1 cellular context compared by ENCODE assay signal in the genomic region with DNA sequence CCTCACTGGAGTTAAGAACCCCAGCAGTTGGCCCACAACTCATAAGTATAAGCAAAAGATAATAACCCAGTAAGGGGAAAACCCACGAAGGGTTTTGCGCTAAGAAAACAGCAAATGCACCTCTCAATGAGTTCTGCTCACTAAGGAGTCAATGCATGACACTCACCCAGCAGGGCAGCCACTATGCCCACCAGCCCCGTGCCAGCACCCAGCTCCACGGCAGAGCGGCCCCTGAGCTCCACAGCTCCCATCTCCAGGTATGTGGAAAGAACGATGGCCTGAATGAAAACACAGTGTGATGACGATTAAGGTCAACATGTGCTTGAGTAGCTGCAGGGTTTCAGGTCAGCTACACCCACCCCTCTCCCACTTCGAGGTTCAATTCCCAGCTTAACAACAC.
TF ChIP-seq lines count a peak whose summit lies in the region.

No MANE protein-coding gene starts in this region.

TF ChIP-seq in SK-N-SH, 30 proteins besides CTCF, POLR2A, EP300 and RAD21 (continued from another document):
- TF ChIP-seq, protein P1, sequence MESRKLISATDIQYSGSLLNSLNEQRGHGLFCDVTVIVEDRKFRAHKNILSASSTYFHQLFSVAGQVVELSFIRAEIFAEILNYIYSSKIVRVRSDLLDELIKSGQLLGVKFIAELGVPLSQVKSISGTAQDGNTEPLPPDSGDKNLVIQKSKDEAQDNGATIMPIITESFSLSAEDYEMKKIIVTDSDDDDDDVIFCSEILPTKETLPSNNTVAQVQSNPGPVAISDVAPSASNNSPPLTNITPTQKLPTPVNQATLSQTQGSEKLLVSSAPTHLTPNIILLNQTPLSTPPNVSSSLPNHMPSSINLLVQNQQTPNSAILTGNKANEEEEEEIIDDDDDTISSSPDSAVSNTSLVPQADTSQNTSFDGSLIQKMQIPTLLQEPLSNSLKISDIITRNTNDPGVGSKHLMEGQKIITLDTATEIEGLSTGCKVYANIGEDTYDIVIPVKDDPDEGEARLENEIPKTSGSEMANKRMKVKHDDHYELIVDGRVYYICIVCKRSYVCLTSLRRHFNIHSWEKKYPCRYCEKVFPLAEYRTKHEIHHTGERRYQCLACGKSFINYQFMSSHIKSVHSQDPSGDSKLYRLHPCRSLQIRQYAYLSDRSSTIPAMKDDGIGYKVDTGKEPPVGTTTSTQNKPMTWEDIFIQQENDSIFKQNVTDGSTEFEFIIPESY (IDR thresholded peaks at IDR 0.05; ENCODE audit: borderline replicate concordance, low read depth): no peak
